ENCODE assay signal across 39 cellular contexts in the genomic region with DNA sequence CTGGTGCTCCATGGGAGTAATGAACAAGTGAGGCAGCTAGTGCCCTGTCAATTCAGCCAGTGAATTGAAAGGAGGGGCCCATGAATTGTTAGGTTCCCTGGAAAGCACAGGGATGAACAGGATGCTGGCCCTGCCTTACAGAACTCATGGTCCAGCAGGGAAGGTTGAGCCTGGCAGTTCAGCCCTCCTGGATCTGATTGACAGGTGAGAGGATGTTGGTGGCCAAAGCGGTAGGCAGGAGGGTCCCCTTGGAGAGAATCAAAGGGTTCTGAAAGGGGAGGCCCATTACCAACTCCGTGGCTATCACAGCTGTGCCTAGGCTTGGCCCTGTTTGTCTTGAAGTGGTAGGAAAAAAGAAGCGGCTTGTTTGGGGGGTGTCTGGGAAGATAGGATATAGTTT.
"Had no signal": no experiment of that assay in that cellular context is flagged by ENCODE, and none has a peak within 500 bp of the region (broad histone marks: within the 10 kb centered on the region; RNA-seq: fewer than 3 reads in every experiment).

No MANE protein-coding gene starts in this region.

- H3K9me3 Mint-ChIP-seq: activated B cell treated with CpG ODN at 0.5 μM for 24 hours; activated CD4-positive, alpha-beta memory T cell treated with anti-CD3 and anti-CD28 coated beads for 36 hours; activated CD4-positive, alpha-beta T cell treated with anti-CD3 and anti-CD28 coated beads, Interleukin-2, amount 10 ng/mL, durations not matched to agents 24 days and 14 days; activated CD8-positive, alpha-beta T cell treated with anti-CD3 and anti-CD28 coated beads for 36 hours; activated naive CD4-positive, alpha-beta T cell treated with anti-CD3 and anti-CD28 coated beads for 36 hours; activated naive CD4-positive, alpha-beta T cell treated with anti-CD3 and anti-CD28 coated beads, Interleukin-2, amount 50 U/mL, for 72 hours; activated naive CD8-positive, alpha-beta T cell treated with anti-CD3 and anti-CD28 coated beads for 36 hours; activated T-cell treated with anti-CD3 and anti-CD28 coated beads, Interleukin-2, amount 50 U/mL, for 4 hours; activated T-cell treated with anti-CD3 and anti-CD28 coated beads, Interleukin-2, amount 50 U/mL, for 72 hours; activated T-helper 1 cell treated with anti-CD3 and anti-CD28 coated beads, Interleukin-12 subunit alpha, Interleukin-12 subunit beta, Interleukin-2, Interleukin-4 antibody, amounts not matched to agents 30 ng/mL and 10 ng/mL and 1 ng/mL, durations not matched to agents 14 hours and 24 hours and 36 hours; activated T-helper 17 cell treated with anti-CD3 and anti-CD28 coated beads, Interleukin-2, amount 50 U/mL, for 72 hours; brain; central memory CD8-positive, alpha-beta T cell; T-helper 1 cell treated with Interleukin-12 subunit alpha and Interleukin-12 subunit beta and Interleukin-4 antibody, amounts not matched to agents 30 μg/mL and 1 μg/mL, for 36 hours; T-helper 2 cell treated with Interferon-gamma antibody and Interleukin-4, amounts not matched to agents 5 μg/mL and 100 μg/mL, for 36 hours had no signal

- DNase-seq: activated B cell treated with CpG ODN at 0.5 μM for 24 hours; activated CD4-positive, alpha-beta memory T cell treated with anti-CD3 and anti-CD28 coated beads for 36 hours; activated CD4-positive, alpha-beta T cell treated with anti-CD3 and anti-CD28 coated beads for 4 hours; activated CD4-positive, alpha-beta T cell treated with anti-CD3 and anti-CD28 coated beads, Interleukin-2, amount 10 ng/mL, durations not matched to agents 24 days and 14 days; activated CD4-positive, alpha-beta T cell treated with anti-CD3 and anti-CD28 coated beads, Interleukin-2, amount 50 U/mL, for 1 hour; activated CD4-positive, alpha-beta T cell treated with anti-CD3 and anti-CD28 coated beads, Interleukin-2, amount 50 U/mL, for 4 hours; activated CD4-positive, CD25-positive, alpha-beta regulatory T cell treated with anti-CD3 and anti-CD28 coated beads, Interleukin-2, amount 50 U/mL, for 72 hours; activated CD8-positive, alpha-beta memory T cell treated with anti-CD3 and anti-CD28 coated beads, Interleukin-2, amount 50 U/mL, for 4 hours; activated CD8-positive, alpha-beta T cell treated with anti-CD3 and anti-CD28 coated beads for 36 hours; activated effector memory CD4-positive, alpha-beta T cell treated with anti-CD3 and anti-CD28 coated beads, Interleukin-2, amount 50 U/mL, for 16 hours; activated gamma-delta T cell treated with Interleukin-2 at 50 U/mL for 16 hours; activated naive CD4-positive, alpha-beta T cell; activated naive CD4-positive, alpha-beta T cell treated with anti-CD3 and anti-CD28 coated beads for 36 hours; activated naive CD4-positive, alpha-beta T cell treated with anti-CD3 and anti-CD28 coated beads, Interleukin-2, amount 50 U/mL, for 16 hours; activated naive CD8-positive, alpha-beta T cell treated with anti-CD3 and anti-CD28 coated beads for 36 hours; activated T-cell treated with anti-CD3 and anti-CD28 coated beads for 4 hours; activated T-cell treated with anti-CD3 and anti-CD28 coated beads, Interleukin-2, amount 50 U/mL, for 1 hour; activated T-cell treated with anti-CD3 and anti-CD28 coated beads, Interleukin-2, amount 50 U/mL, for 4 hours; activated T-cell treated with anti-CD3 and anti-CD28 coated beads, Interleukin-2, amount 50 U/mL, for 72 hours; adrenal gland; amygdala; anterior cingulate cortex; caudate nucleus; cerebellar nuclear complex; SW 1271; T-helper 1 cell; T-helper 2 cell; T-helper 9 cell had no signal

- ATAC-seq: activated CD8-positive, alpha-beta T cell treated with anti-CD3 and anti-CD28 coated beads for 36 hours; activated naive CD4-positive, alpha-beta T cell treated with anti-CD3 and anti-CD28 coated beads, Interleukin-2, amount 50 U/mL, for 72 hours; activated T-cell treated with anti-CD3 and anti-CD28 coated beads, Interleukin-2, amount 50 U/mL, for 72 hours; activated T-helper 17 cell treated with anti-CD3 and anti-CD28 coated beads, Interleukin-2, amount 50 U/mL, for 72 hours had no signal

- H3K4me3 Mint-ChIP-seq: activated B cell treated with CpG ODN at 0.5 μM for 24 hours; activated CD4-positive, alpha-beta memory T cell treated with anti-CD3 and anti-CD28 coated beads for 36 hours; activated CD4-positive, alpha-beta T cell treated with anti-CD3 and anti-CD28 coated beads, Interleukin-2, amount 10 ng/mL, durations not matched to agents 24 days and 14 days; activated CD8-positive, alpha-beta T cell treated with anti-CD3 and anti-CD28 coated beads for 36 hours; activated naive CD4-positive, alpha-beta T cell treated with anti-CD3 and anti-CD28 coated beads for 36 hours; activated naive CD8-positive, alpha-beta T cell treated with anti-CD3 and anti-CD28 coated beads for 36 hours; activated T-cell treated with anti-CD3 and anti-CD28 coated beads, Interleukin-2, amount 50 U/mL, for 4 hours; activated T-cell treated with anti-CD3 and anti-CD28 coated beads, Interleukin-2, amount 50 U/mL, for 72 hours; activated T-helper 1 cell treated with anti-CD3 and anti-CD28 coated beads, Interleukin-12 subunit alpha, Interleukin-12 subunit beta, Interleukin-2, Interleukin-4 antibody, amounts not matched to agents 30 ng/mL and 10 ng/mL and 1 ng/mL, durations not matched to agents 14 hours and 24 hours and 36 hours; activated T-helper 17 cell treated with anti-CD3 and anti-CD28 coated beads, Interleukin-2, amount 50 U/mL, for 72 hours; brain; central memory CD8-positive, alpha-beta T cell; T-helper 1 cell treated with Interleukin-12 subunit alpha and Interleukin-12 subunit beta and Interleukin-4 antibody, amounts not matched to agents 30 μg/mL and 1 μg/mL, for 36 hours; T-helper 2 cell treated with Interferon-gamma antibody and Interleukin-4, amounts not matched to agents 5 μg/mL and 100 μg/mL, for 36 hours had no signal

- H3K36me3 ChIP-seq: adrenal gland, ascending aorta, breast epithelium had no signal

- H3K27me3 ChIP-seq: adrenal gland, ascending aorta, breast epithelium had no signal

- H3K4me1 Mint-ChIP-seq: activated B cell treated with CpG ODN at 0.5 μM for 24 hours; activated naive CD8-positive, alpha-beta T cell treated with anti-CD3 and anti-CD28 coated beads for 36 hours; activated T-helper 17 cell treated with anti-CD3 and anti-CD28 coated beads, Interleukin-2, amount 50 U/mL, for 72 hours; central memory CD8-positive, alpha-beta T cell had no signal

- H3K4me1 ChIP-seq: adrenal gland, ascending aorta, breast epithelium had no signal

- H3K4me3 ChIP-seq: adrenal gland, ascending aorta, breast epithelium had no signal

- H3K27ac Mint-ChIP-seq: activated B cell treated with CpG ODN at 0.5 μM for 24 hours; activated CD4-positive, alpha-beta memory T cell treated with anti-CD3 and anti-CD28 coated beads for 36 hours; activated CD4-positive, alpha-beta T cell treated with anti-CD3 and anti-CD28 coated beads, Interleukin-2, amount 10 ng/mL, durations not matched to agents 24 days and 14 days; activated CD8-positive, alpha-beta T cell treated with anti-CD3 and anti-CD28 coated beads for 36 hours; activated naive CD4-positive, alpha-beta T cell treated with anti-CD3 and anti-CD28 coated beads for 36 hours; activated naive CD8-positive, alpha-beta T cell treated with anti-CD3 and anti-CD28 coated beads for 36 hours; activated T-cell treated with anti-CD3 and anti-CD28 coated beads, Interleukin-2, amount 50 U/mL, for 72 hours; activated T-helper 1 cell treated with anti-CD3 and anti-CD28 coated beads, Interleukin-12 subunit alpha, Interleukin-12 subunit beta, Interleukin-2, Interleukin-4 antibody, amounts not matched to agents 30 ng/mL and 10 ng/mL and 1 ng/mL, durations not matched to agents 14 hours and 24 hours and 36 hours; activated T-helper 17 cell treated with anti-CD3 and anti-CD28 coated beads, Interleukin-2, amount 50 U/mL, for 72 hours; T-helper 1 cell treated with Interleukin-12 subunit alpha and Interleukin-12 subunit beta and Interleukin-4 antibody, amounts not matched to agents 30 μg/mL and 1 μg/mL, for 36 hours; T-helper 2 cell treated with Interferon-gamma antibody and Interleukin-4, amounts not matched to agents 5 μg/mL and 100 μg/mL, for 36 hours had no signal

- H3K36me3 Mint-ChIP-seq: activated CD4-positive, alpha-beta memory T cell treated with anti-CD3 and anti-CD28 coated beads for 36 hours; activated naive CD4-positive, alpha-beta T cell treated with anti-CD3 and anti-CD28 coated beads, Interleukin-2, amount 50 U/mL, for 72 hours; activated naive CD8-positive, alpha-beta T cell treated with anti-CD3 and anti-CD28 coated beads for 36 hours; brain had no signal

- FAIRE-seq: TTC549 had no signal

- H3K9me3 ChIP-seq: adrenal gland, ascending aorta, breast epithelium had no signal

- H3K27ac ChIP-seq: adrenal gland, ascending aorta, breast epithelium, VCaP had no signal
